1 cellular context compared by ENCODE assay signal in the genomic region with DNA sequence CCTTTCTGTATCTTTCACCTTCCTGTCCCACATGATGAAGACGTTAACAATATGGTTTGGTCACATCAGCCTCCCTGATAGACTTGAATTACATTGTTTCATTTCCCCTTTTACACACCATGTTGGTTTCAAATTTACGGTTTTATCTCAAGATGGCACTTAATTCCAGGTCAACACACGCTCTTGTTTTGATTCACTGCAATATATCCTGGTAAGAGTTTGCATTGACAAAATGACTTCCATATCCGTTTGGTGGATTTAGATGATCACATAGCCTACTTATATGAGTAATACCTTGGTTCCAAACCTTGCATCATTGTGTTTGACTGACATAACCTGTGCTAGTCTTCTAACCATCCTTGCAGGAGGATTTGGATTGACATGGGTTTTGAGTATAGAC.
TF ChIP-seq lines count a peak whose summit lies in the region.

No MANE protein-coding gene starts in this region.

TF ChIP-seq in GM12878, 131 proteins besides CTCF, POLR2A, EP300 and RAD21 (continued from another document and continues in another):
- TF ChIP-seq, protein P1, sequence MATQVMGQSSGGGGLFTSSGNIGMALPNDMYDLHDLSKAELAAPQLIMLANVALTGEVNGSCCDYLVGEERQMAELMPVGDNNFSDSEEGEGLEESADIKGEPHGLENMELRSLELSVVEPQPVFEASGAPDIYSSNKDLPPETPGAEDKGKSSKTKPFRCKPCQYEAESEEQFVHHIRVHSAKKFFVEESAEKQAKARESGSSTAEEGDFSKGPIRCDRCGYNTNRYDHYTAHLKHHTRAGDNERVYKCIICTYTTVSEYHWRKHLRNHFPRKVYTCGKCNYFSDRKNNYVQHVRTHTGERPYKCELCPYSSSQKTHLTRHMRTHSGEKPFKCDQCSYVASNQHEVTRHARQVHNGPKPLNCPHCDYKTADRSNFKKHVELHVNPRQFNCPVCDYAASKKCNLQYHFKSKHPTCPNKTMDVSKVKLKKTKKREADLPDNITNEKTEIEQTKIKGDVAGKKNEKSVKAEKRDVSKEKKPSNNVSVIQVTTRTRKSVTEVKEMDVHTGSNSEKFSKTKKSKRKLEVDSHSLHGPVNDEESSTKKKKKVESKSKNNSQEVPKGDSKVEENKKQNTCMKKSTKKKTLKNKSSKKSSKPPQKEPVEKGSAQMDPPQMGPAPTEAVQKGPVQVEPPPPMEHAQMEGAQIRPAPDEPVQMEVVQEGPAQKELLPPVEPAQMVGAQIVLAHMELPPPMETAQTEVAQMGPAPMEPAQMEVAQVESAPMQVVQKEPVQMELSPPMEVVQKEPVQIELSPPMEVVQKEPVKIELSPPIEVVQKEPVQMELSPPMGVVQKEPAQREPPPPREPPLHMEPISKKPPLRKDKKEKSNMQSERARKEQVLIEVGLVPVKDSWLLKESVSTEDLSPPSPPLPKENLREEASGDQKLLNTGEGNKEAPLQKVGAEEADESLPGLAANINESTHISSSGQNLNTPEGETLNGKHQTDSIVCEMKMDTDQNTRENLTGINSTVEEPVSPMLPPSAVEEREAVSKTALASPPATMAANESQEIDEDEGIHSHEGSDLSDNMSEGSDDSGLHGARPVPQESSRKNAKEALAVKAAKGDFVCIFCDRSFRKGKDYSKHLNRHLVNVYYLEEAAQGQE (IDR thresholded peaks at IDR 0.05; ENCODE audit: low read depth, low read length): no peak
- TF ChIP-seq ZZZ3 (IDR thresholded peaks at IDR 0.05; ENCODE audit: control insufficient read depth, insufficient read length, low read depth): no peak
- TF ChIP-seq TARDBP (IDR thresholded peaks at IDR 0.05; ENCODE audit: borderline replicate concordance): no peak
- no peak for TF ChIP-seq SREBF2 (IDR thresholded peaks at IDR 0.05; ENCODE audit: low read length)
- no peak for TF ChIP-seq TCF3 (IDR thresholded peaks at IDR 0.05; ENCODE audit: borderline replicate concordance, insufficient read depth, low read depth, low read length)
- no peak for TF ChIP-seq RAD51 (IDR thresholded peaks at IDR 0.05)
- no peak for TF ChIP-seq SIN3A (IDR thresholded peaks at IDR 0.05; ENCODE audit: low read depth, low read length)
- 0 out of 2 replicates have a peak, but pooled peaks have one; percentile 26 for TF ChIP-seq GABPA (IDR thresholded peaks at IDR 0.05; ENCODE audit: low read depth)
- TF ChIP-seq NBN (IDR thresholded peaks at IDR 0.05): peak; percentile 56; the same call in 1 of the 2 replicates
- no peak for TF ChIP-seq SP1 (IDR thresholded peaks at IDR 0.05; ENCODE audit: low read depth, low read length)
- no peak for TF ChIP-seq RB1 (IDR thresholded peaks at IDR 0.05; ENCODE audit: borderline replicate concordance)
- TF ChIP-seq ASH2L (IDR thresholded peaks at IDR 0.05; ENCODE audit: borderline replicate concordance, low read depth): no peak
- TF ChIP-seq NR2C2 (IDR thresholded peaks at IDR 0.05; ENCODE audit: borderline replicate concordance, control insufficient read depth, insufficient read length, low read depth): no peak
- TF ChIP-seq, protein P2, sequence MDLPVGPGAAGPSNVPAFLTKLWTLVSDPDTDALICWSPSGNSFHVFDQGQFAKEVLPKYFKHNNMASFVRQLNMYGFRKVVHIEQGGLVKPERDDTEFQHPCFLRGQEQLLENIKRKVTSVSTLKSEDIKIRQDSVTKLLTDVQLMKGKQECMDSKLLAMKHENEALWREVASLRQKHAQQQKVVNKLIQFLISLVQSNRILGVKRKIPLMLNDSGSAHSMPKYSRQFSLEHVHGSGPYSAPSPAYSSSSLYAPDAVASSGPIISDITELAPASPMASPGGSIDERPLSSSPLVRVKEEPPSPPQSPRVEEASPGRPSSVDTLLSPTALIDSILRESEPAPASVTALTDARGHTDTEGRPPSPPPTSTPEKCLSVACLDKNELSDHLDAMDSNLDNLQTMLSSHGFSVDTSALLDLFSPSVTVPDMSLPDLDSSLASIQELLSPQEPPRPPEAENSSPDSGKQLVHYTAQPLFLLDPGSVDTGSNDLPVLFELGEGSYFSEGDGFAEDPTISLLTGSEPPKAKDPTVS (IDR thresholded peaks at IDR 0.05; ENCODE audit: low read depth, low read length): no peak
- no peak for TF ChIP-seq ESRRA (IDR thresholded peaks at IDR 0.05; ENCODE audit: low read length)
- no peak for TF ChIP-seq STAT3 (IDR thresholded peaks at IDR 0.05; ENCODE audit: low read depth, low read length)
- TF ChIP-seq PML (IDR thresholded peaks at IDR 0.05; ENCODE audit: low read length): no peak
- no peak for TF ChIP-seq SMAD5 (IDR thresholded peaks at IDR 0.05; ENCODE audit: low read depth)
- TF ChIP-seq, protein P3, sequence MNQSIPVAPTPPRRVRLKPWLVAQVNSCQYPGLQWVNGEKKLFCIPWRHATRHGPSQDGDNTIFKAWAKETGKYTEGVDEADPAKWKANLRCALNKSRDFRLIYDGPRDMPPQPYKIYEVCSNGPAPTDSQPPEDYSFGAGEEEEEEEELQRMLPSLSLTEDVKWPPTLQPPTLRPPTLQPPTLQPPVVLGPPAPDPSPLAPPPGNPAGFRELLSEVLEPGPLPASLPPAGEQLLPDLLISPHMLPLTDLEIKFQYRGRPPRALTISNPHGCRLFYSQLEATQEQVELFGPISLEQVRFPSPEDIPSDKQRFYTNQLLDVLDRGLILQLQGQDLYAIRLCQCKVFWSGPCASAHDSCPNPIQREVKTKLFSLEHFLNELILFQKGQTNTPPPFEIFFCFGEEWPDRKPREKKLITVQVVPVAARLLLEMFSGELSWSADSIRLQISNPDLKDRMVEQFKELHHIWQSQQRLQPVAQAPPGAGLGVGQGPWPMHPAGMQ (IDR thresholded peaks at IDR 0.05; ENCODE audit: borderline replicate concordance): no peak
- TF ChIP-seq WRNIP1 (IDR thresholded peaks at IDR 0.05; ENCODE audit: borderline replicate concordance, low read depth, low read length): no peak
- peak; percentile 87 to 93 for TF ChIP-seq IKZF2 (IDR thresholded peaks at IDR 0.05)
- TF ChIP-seq, protein P4, sequence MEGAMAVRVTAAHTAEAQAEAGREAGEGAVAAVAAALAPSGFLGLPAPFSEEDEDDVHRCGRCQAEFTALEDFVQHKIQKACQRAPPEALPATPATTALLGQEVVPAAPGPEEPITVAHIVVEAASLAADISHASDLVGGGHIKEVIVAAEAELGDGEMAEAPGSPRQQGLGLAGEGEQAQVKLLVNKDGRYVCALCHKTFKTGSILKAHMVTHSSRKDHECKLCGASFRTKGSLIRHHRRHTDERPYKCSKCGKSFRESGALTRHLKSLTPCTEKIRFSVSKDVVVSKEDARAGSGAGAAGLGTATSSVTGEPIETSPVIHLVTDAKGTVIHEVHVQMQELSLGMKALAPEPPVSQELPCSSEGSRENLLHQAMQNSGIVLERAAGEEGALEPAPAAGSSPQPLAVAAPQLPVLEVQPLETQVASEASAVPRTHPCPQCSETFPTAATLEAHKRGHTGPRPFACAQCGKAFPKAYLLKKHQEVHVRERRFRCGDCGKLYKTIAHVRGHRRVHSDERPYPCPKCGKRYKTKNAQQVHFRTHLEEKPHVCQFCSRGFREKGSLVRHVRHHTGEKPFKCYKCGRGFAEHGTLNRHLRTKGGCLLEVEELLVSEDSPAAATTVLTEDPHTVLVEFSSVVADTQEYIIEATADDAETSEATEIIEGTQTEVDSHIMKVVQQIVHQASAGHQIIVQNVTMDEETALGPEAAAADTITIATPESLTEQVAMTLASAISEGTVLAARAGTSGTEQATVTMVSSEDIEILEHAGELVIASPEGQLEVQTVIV (IDR thresholded peaks at IDR 0.05; ENCODE audit: borderline replicate concordance, partially characterized antibody): no peak
- TF ChIP-seq CEBPB (IDR thresholded peaks at IDR 0.05; ENCODE audit: borderline replicate concordance in 1 of 2, low read depth in 2 of 2, low read length in 2 of 2): no peak
- no peak for TF ChIP-seq ZNF207 (IDR thresholded peaks at IDR 0.05; ENCODE audit: borderline replicate concordance)
- peak; percentile 93 for TF ChIP-seq DPF2 (IDR thresholded peaks at IDR 0.05)
- TF ChIP-seq, protein P5, sequence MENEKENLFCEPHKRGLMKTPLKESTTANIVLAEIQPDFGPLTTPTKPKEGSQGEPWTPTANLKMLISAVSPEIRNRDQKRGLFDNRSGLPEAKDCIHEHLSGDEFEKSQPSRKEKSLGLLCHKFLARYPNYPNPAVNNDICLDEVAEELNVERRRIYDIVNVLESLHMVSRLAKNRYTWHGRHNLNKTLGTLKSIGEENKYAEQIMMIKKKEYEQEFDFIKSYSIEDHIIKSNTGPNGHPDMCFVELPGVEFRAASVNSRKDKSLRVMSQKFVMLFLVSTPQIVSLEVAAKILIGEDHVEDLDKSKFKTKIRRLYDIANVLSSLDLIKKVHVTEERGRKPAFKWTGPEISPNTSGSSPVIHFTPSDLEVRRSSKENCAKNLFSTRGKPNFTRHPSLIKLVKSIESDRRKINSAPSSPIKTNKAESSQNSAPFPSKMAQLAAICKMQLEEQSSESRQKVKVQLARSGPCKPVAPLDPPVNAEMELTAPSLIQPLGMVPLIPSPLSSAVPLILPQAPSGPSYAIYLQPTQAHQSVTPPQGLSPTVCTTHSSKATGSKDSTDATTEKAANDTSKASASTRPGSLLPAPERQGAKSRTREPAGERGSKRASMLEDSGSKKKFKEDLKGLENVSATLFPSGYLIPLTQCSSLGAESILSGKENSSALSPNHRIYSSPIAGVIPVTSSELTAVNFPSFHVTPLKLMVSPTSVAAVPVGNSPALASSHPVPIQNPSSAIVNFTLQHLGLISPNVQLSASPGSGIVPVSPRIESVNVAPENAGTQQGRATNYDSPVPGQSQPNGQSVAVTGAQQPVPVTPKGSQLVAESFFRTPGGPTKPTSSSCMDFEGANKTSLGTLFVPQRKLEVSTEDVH (IDR thresholded peaks at IDR 0.05; ENCODE audit: low read depth, partially characterized antibody): no peak
- no peak for TF ChIP-seq NRF1 (conservative IDR thresholded peaks at IDR 0.05; ENCODE audit: low read depth, low read length)
- no peak for TF ChIP-seq SMC3 (IDR thresholded peaks at IDR 0.05; ENCODE audit: borderline replicate concordance, low read length)
- peak in 1 of 2 experiments; percentile 86; a peak in 2 of 4 replicates for TF ChIP-seq ETV6 (conservative IDR thresholded peaks at IDR 0.05 in 1 of 2, IDR thresholded peaks at IDR 0.05 in 1 of 2; ENCODE audit: borderline replicate concordance in 1 of 2, low read depth in 1 of 2)
- TF ChIP-seq, protein P6, sequence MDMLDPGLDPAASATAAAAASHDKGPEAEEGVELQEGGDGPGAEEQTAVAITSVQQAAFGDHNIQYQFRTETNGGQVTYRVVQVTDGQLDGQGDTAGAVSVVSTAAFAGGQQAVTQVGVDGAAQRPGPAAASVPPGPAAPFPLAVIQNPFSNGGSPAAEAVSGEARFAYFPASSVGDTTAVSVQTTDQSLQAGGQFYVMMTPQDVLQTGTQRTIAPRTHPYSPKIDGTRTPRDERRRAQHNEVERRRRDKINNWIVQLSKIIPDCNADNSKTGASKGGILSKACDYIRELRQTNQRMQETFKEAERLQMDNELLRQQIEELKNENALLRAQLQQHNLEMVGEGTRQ (IDR thresholded peaks at IDR 0.05; ENCODE audit: borderline replicate concordance, low read depth, low read length): no peak
- TF ChIP-seq, protein P7, sequence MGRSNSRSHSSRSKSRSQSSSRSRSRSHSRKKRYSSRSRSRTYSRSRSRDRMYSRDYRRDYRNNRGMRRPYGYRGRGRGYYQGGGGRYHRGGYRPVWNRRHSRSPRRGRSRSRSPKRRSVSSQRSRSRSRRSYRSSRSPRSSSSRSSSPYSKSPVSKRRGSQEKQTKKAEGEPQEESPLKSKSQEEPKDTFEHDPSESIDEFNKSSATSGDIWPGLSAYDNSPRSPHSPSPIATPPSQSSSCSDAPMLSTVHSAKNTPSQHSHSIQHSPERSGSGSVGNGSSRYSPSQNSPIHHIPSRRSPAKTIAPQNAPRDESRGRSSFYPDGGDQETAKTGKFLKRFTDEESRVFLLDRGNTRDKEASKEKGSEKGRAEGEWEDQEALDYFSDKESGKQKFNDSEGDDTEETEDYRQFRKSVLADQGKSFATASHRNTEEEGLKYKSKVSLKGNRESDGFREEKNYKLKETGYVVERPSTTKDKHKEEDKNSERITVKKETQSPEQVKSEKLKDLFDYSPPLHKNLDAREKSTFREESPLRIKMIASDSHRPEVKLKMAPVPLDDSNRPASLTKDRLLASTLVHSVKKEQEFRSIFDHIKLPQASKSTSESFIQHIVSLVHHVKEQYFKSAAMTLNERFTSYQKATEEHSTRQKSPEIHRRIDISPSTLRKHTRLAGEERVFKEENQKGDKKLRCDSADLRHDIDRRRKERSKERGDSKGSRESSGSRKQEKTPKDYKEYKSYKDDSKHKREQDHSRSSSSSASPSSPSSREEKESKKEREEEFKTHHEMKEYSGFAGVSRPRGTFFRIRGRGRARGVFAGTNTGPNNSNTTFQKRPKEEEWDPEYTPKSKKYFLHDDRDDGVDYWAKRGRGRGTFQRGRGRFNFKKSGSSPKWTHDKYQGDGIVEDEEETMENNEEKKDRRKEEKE (IDR thresholded peaks at IDR 0.05): no peak
- no peak for TF ChIP-seq RFX5 (IDR thresholded peaks at IDR 0.05; ENCODE audit: low read depth, low read length)
- TF ChIP-seq TCF12 (IDR thresholded peaks at IDR 0.05; ENCODE audit: low read depth, low read length): no peak
- TF ChIP-seq MYC (IDR thresholded peaks at IDR 0.05; ENCODE audit: insufficient read depth, insufficient read length, insufficient replicate concordance, low read length, severe bottlenecking): no peak
- TF ChIP-seq CHD2 (IDR thresholded peaks at IDR 0.05; ENCODE audit: borderline replicate concordance, low read depth, low read length): no peak
- TF ChIP-seq SUZ12 (IDR thresholded peaks at IDR 0.05; ENCODE audit: unreplicated experiment): no peak
- TF ChIP-seq, protein P8, sequence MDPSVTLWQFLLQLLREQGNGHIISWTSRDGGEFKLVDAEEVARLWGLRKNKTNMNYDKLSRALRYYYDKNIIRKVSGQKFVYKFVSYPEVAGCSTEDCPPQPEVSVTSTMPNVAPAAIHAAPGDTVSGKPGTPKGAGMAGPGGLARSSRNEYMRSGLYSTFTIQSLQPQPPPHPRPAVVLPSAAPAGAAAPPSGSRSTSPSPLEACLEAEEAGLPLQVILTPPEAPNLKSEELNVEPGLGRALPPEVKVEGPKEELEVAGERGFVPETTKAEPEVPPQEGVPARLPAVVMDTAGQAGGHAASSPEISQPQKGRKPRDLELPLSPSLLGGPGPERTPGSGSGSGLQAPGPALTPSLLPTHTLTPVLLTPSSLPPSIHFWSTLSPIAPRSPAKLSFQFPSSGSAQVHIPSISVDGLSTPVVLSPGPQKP (IDR thresholded peaks at IDR 0.05; ENCODE audit: low read depth, low read length): no peak
- no peak for TF ChIP-seq MEF2A (IDR thresholded peaks at IDR 0.05; ENCODE audit: insufficient read depth, low read depth, low read length)
- TF ChIP-seq ZNF384 (IDR thresholded peaks at IDR 0.05; ENCODE audit: borderline replicate concordance, low read depth, low read length): no peak
- TF ChIP-seq ATF7 (IDR thresholded peaks at IDR 0.05; ENCODE audit: low read depth): peak; percentile 87
- TF ChIP-seq CHD1 (IDR thresholded peaks at IDR 0.05; ENCODE audit: low read depth, low read length): no peak
- TF ChIP-seq, protein P9, sequence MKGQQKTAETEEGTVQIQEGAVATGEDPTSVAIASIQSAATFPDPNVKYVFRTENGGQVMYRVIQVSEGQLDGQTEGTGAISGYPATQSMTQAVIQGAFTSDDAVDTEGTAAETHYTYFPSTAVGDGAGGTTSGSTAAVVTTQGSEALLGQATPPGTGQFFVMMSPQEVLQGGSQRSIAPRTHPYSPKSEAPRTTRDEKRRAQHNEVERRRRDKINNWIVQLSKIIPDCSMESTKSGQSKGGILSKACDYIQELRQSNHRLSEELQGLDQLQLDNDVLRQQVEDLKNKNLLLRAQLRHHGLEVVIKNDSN (IDR thresholded peaks at IDR 0.05; ENCODE audit: borderline replicate concordance, extremely low read length, insufficient read depth, low read depth, low read length): no peak
